9 cellular contexts compared by ENCODE assay signal in genomic region chr5:172274951-172275753, GRCh38. TPM values are rescaled to one million over a fixed set of nuclear protein-coding genes. Genes with fewer than 3 reads are reported as not detected.
DNase-seq lines count a peak whose midpoint lies in the region; ATAC-seq and TF ChIP-seq lines count a peak whose summit lies in the region.
"Had no signal": no experiment of that assay in that cellular context is flagged by ENCODE, and none has a peak within 500 bp of the region (broad histone marks: within the 10 kb centered on the region; RNA-seq: fewer than 3 reads in every experiment).

No MANE protein-coding gene starts in this region.

- peak overlapping the region; percentile 93 for H3K27ac Mint-ChIP-seq in T-helper 17 cell

- H3K9me3 ChIP-seq in T-helper 17 cell (ENCODE audit: control insufficient read depth, low read length, poor library complexity, severe bottlenecking), result no peaks in the 10 kb centered on the region

- peak overlapping the region; percentile 7 for H3K4me3 Mint-ChIP-seq in T-helper 17 cell

- TF ChIP-seq CTCF in astrocyte of the spinal cord (IDR thresholded peaks at IDR 0.05; ENCODE audit: low read depth, low read length), result no peak
- no peak for TF ChIP-seq CTCF in GM10266 (IDR thresholded peaks at IDR 0.05; ENCODE audit: control insufficient read depth, insufficient read depth, low read depth, missing control alignments)

- H3K27me3 Mint-ChIP-seq in T-helper 17 cell, result no peaks in the 10 kb centered on the region

- ATAC-seq in GM18502 (IDR thresholded peaks at IDR 0.05; ENCODE audit: poor library complexity, unreplicated experiment) (peak; percentile 63), T-helper 17 cell (peak; percentile 98), HG02852 (IDR thresholded peaks at IDR 0.05; ENCODE audit: unreplicated experiment) (no peak), HG02623 (IDR thresholded peaks at IDR 0.05; ENCODE audit: unreplicated experiment) (no peak), HG02884 (IDR thresholded peaks at IDR 0.05; ENCODE audit: unreplicated experiment) (no peak)

- H3K4me3 ChIP-seq in astrocyte of the spinal cord (ENCODE audit: low read depth, low read length), result no peak overlapping the region
- H3K4me3 ChIP-seq: SK-N-MC had no signal

- peaks cover 35% of the 10 kb centered on the region for H3K4me1 Mint-ChIP-seq in T-helper 17 cell

- H3K36me3 Mint-ChIP-seq in T-helper 17 cell (ENCODE audit: low read depth), result peaks cover 3% of the 10 kb centered on the region

- DNase-seq in T-helper 17 cell (peak in 2 of 3 donors; percentile 36 to 38), astrocyte of the spinal cord (ENCODE audit: low read depth, low spot score) (peak; percentile 33), GM10266 (ENCODE audit: extremely low spot score) (no peak)
- peak; percentile 44 to 67 for DNase-seq in stimulated activated CD4-positive, alpha-beta T cell treated with anti-CD3 and anti-CD28 coated beads, Interleukin-15, amount 100 ng/mL, for 48 hours (ENCODE audit: low read depth in 2 of 2)

- in situ Hi-C loops in astrocyte of the spinal cord (cut with HindIII; ENCODE audit: low sequenced_read_pairs), result no loop called here

RNA-seq across cellular contexts. Expression of gene UBTD2, which starts 8.4 kb away (rescaled TPM):
- total RNA-seq in T-helper 17 cell, result 1 to 10 TPM; 3.5 to 3.9 TPM

Comparison
In these comparisons a context has a peak if more than half of its experiments do, and no peak if none do; other contexts are left out.
1. ATAC-seq: peak in GM18502 (single experiment) and T-helper 17 cell (single experiment); none in HG02852 (single experiment), HG02623 (single experiment) and HG02884 (single experiment).